ENCODE assay signal across 3 cellular contexts in the genomic region with DNA sequence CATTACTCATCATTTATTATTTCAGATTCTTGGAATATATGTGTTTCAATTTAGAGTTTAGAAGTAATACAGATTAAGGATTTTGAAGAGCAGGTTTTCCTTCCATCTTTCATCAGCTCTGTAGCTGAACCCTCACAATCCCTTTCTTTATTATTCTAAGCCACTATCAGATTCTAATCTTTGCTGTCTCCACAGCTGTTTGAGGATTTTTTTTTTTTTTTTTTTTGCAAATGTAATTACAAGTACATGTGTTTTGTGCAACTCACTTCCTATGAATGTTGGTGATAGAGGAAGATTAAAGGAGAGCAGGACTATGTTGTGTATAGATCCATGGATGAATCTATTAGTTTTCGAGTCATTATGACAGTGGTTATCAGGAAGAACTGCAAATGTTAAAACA.
TF ChIP-seq lines count a peak whose summit lies in the region.

No MANE protein-coding gene starts in this region.

TF ChIP-seq in IMR-90, 13 proteins besides CTCF, POLR2A, EP300 and RAD21:
- TF ChIP-seq SMC3 (IDR thresholded peaks at IDR 0.05; ENCODE audit: low read depth, low read length) (no peak), MXI1 (IDR thresholded peaks at IDR 0.05; ENCODE audit: borderline replicate concordance, low read depth, low read length) (no peak), CHD1 (IDR thresholded peaks at IDR 0.05; ENCODE audit: low read depth, low read length) (no peak), MAFK (IDR thresholded peaks at IDR 0.05; ENCODE audit: low read depth, low read length) (no peak), CEBPB (IDR thresholded peaks at IDR 0.05; ENCODE audit: low read depth, low read length) (no peak), BHLHE40 (IDR thresholded peaks at IDR 0.05; ENCODE audit: low read depth, low read length) (no peak)
- TF ChIP-seq, protein P1, sequence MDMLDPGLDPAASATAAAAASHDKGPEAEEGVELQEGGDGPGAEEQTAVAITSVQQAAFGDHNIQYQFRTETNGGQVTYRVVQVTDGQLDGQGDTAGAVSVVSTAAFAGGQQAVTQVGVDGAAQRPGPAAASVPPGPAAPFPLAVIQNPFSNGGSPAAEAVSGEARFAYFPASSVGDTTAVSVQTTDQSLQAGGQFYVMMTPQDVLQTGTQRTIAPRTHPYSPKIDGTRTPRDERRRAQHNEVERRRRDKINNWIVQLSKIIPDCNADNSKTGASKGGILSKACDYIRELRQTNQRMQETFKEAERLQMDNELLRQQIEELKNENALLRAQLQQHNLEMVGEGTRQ (IDR thresholded peaks at IDR 0.05; ENCODE audit: low read depth, low read length) = no peak
- TF ChIP-seq, protein P2, sequence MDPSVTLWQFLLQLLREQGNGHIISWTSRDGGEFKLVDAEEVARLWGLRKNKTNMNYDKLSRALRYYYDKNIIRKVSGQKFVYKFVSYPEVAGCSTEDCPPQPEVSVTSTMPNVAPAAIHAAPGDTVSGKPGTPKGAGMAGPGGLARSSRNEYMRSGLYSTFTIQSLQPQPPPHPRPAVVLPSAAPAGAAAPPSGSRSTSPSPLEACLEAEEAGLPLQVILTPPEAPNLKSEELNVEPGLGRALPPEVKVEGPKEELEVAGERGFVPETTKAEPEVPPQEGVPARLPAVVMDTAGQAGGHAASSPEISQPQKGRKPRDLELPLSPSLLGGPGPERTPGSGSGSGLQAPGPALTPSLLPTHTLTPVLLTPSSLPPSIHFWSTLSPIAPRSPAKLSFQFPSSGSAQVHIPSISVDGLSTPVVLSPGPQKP (IDR thresholded peaks at IDR 0.05; ENCODE audit: borderline replicate concordance, low read depth, low read length) = no peak
TF ChIP-seq in IMR-90: peak in this region for 0.

TF ChIP-seq in SK-N-SH, 30 proteins besides CTCF, POLR2A, EP300 and RAD21 (continues in another document):
- TF ChIP-seq EZH2phosphoT487 (IDR thresholded peaks at IDR 0.05; ENCODE audit: borderline replicate concordance, low read depth) (no peak), FOXJ3 (CRISPR knock-in tag; IDR thresholded peaks at IDR 0.05) (no peak), RFX5 (IDR thresholded peaks at IDR 0.05; ENCODE audit: low read length) (0 out of 2 replicates have a peak, but pooled peaks have one; percentile 29), GATA2 (CRISPR knock-in tag; IDR thresholded peaks at IDR 0.05) (peak; percentile 90), ELF1 (IDR thresholded peaks at IDR 0.05) (no peak), GABPA (IDR thresholded peaks at IDR 0.05; ENCODE audit: low read depth) (no peak), MEF2A (IDR thresholded peaks at IDR 0.05; ENCODE audit: borderline replicate concordance, low read depth) (no peak), TEAD4 (IDR thresholded peaks at IDR 0.05; ENCODE audit: borderline replicate concordance, insufficient read depth) (no peak), TCF12 (IDR thresholded peaks at IDR 0.05) (peak; percentile 53), RXRA (IDR thresholded peaks at IDR 0.05; ENCODE audit: borderline replicate concordance, low read depth) (no peak), FOSL2 (IDR thresholded peaks at IDR 0.05; ENCODE audit: borderline replicate concordance, low read depth) (no peak), JUND (IDR thresholded peaks at IDR 0.05) (no peak), FOXM1 (IDR thresholded peaks at IDR 0.05; ENCODE audit: low read depth) (no peak), MXI1 (IDR thresholded peaks at IDR 0.05; ENCODE audit: low read depth, low read length) (peak; percentile 45; the same call in 1 of the 2 replicates), SMC3 (IDR thresholded peaks at IDR 0.05; ENCODE audit: low read depth, low read length) (no peak), CHD2 (IDR thresholded peaks at IDR 0.05; ENCODE audit: low read length, partially characterized antibody) (peak; percentile 43), POLR2AphosphoS5 (IDR thresholded peaks at IDR 0.05; ENCODE audit: low read depth, low read length) (no peak), RCOR1 (IDR thresholded peaks at IDR 0.05; ENCODE audit: low read length) (peak; percentile 79), NRF1 (IDR thresholded peaks at IDR 0.05; ENCODE audit: low read depth, low read length) (no peak)
- TF ChIP-seq, protein P3, sequence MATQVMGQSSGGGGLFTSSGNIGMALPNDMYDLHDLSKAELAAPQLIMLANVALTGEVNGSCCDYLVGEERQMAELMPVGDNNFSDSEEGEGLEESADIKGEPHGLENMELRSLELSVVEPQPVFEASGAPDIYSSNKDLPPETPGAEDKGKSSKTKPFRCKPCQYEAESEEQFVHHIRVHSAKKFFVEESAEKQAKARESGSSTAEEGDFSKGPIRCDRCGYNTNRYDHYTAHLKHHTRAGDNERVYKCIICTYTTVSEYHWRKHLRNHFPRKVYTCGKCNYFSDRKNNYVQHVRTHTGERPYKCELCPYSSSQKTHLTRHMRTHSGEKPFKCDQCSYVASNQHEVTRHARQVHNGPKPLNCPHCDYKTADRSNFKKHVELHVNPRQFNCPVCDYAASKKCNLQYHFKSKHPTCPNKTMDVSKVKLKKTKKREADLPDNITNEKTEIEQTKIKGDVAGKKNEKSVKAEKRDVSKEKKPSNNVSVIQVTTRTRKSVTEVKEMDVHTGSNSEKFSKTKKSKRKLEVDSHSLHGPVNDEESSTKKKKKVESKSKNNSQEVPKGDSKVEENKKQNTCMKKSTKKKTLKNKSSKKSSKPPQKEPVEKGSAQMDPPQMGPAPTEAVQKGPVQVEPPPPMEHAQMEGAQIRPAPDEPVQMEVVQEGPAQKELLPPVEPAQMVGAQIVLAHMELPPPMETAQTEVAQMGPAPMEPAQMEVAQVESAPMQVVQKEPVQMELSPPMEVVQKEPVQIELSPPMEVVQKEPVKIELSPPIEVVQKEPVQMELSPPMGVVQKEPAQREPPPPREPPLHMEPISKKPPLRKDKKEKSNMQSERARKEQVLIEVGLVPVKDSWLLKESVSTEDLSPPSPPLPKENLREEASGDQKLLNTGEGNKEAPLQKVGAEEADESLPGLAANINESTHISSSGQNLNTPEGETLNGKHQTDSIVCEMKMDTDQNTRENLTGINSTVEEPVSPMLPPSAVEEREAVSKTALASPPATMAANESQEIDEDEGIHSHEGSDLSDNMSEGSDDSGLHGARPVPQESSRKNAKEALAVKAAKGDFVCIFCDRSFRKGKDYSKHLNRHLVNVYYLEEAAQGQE (IDR thresholded peaks at IDR 0.05; ENCODE audit: low read depth, low read length) = no peak
- TF ChIP-seq, protein P4, sequence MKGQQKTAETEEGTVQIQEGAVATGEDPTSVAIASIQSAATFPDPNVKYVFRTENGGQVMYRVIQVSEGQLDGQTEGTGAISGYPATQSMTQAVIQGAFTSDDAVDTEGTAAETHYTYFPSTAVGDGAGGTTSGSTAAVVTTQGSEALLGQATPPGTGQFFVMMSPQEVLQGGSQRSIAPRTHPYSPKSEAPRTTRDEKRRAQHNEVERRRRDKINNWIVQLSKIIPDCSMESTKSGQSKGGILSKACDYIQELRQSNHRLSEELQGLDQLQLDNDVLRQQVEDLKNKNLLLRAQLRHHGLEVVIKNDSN (IDR thresholded peaks at IDR 0.05; ENCODE audit: borderline replicate concordance, low read depth) = no peak
- TF ChIP-seq, protein P5, sequence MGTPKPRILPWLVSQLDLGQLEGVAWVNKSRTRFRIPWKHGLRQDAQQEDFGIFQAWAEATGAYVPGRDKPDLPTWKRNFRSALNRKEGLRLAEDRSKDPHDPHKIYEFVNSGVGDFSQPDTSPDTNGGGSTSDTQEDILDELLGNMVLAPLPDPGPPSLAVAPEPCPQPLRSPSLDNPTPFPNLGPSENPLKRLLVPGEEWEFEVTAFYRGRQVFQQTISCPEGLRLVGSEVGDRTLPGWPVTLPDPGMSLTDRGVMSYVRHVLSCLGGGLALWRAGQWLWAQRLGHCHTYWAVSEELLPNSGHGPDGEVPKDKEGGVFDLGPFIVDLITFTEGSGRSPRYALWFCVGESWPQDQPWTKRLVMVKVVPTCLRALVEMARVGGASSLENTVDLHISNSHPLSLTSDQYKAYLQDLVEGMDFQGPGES (IDR thresholded peaks at IDR 0.05; ENCODE audit: low read depth, low read length) = no peak
- TF ChIP-seq, protein P1 (IDR thresholded peaks at IDR 0.05; ENCODE audit: borderline replicate concordance, low read depth, low read length) = no peak

TF ChIP-seq in K562, 482 proteins besides CTCF, POLR2A, EP300 and RAD21:
- TF ChIP-seq ZNF717 (CRISPR knock-in tag; IDR thresholded peaks at IDR 0.05) = no peak
- TF ChIP-seq CHD2 (IDR thresholded peaks at IDR 0.05; ENCODE audit: low read depth, low read length) = no peak
- TF ChIP-seq HCFC1 (IDR thresholded peaks at IDR 0.05; ENCODE audit: low read depth, low read length) = no peak
- TF ChIP-seq SMARCE1 (IDR thresholded peaks at IDR 0.05) = no peak
- no peak for TF ChIP-seq MED1 (CRISPR knock-in tag; IDR thresholded peaks at IDR 0.05; ENCODE audit: borderline replicate concordance)
- TF ChIP-seq SRF (CRISPR knock-in tag; IDR thresholded peaks at IDR 0.05) = no peak
- TF ChIP-seq HNRNPLL (IDR thresholded peaks at IDR 0.05; ENCODE audit: low read depth, low read length, poor library complexity, severe bottlenecking) = no peak
